9 cellular contexts compared by ENCODE assay signal in genomic region chr12:51262758-51263177, GRCh38. TPM values are rescaled to one million over a fixed set of nuclear protein-coding genes. Genes with fewer than 3 reads are reported as not detected.
DNase-seq lines count a peak whose midpoint lies in the region; ATAC-seq and TF ChIP-seq lines count a peak whose summit lies in the region.
"Had no signal": no experiment of that assay in that cellular context is flagged by ENCODE, and none has a peak within 500 bp of the region (broad histone marks: within the 10 kb centered on the region; RNA-seq: fewer than 3 reads in every experiment).

No MANE protein-coding gene starts in this region.

- no peaks in the 10 kb centered on the region for H3K36me3 ChIP-seq in HEK293 (ENCODE audit: control insufficient read depth in 2 of 2, insufficient read depth in 1 of 2, low read length in 2 of 2)
- H3K36me3 ChIP-seq: heart left ventricle had no signal

- no peak overlapping the region for H3K4me3 ChIP-seq in HEK293 (ENCODE audit: low read depth, low read length)
- H3K4me3 ChIP-seq: heart left ventricle had no signal

- H3K4me1 Mint-ChIP-seq in Calu3 (ENCODE audit: low read depth, unreplicated experiment) (peaks cover 14% of the 10 kb centered on the region), T-cell (peaks cover 16 to 24% (median 22%) of the 10 kb centered on the region in 3 donors)

- H3K27ac Mint-ChIP-seq in Calu3 (ENCODE audit: unreplicated experiment) (no peak overlapping the region), T-cell (no peak overlapping the region)

- H3K4me3 Mint-ChIP-seq in Calu3 (ENCODE audit: low read depth, unreplicated experiment) (no peak overlapping the region), T-cell (no peak overlapping the region)

- CTCF ChIA-PET in Calu3 (lab: Charles Lee), result interaction anchor here (0.6 to 2.1 kb wide), 3 partner anchors 24 to 476 kb away, joined by 3 to 22 read pairs (median 4); partner anchors contain the start of gene DAZAP2
- CTCF ChIA-PET in HEK293 (lab: Yijun Ruan, JAX), result interaction anchor here (0.6 to 2.0 kb wide), 10 partner anchors 10 to 369 kb away, joined by 3 to 10 read pairs (median 4); no protein-coding TSS in a partner anchor
- CTCF ChIA-PET in T-cell (lab: Charles Lee), result interaction anchor here (0.6 to 1.4 kb wide), 6 partner anchors 11 to 78 kb away, joined by 3 to 10 read pairs (median 3); no protein-coding TSS in a partner anchor

- POLR2A ChIA-PET in HEK293 (lab: Yijun Ruan, JAX) (no interaction called here), T-cell (lab: Charles Lee) (interaction anchor here in 1 of 2 donors (0.6 kb wide), 1 partner anchor 18 kb away, joined by 3 read pairs; no protein-coding TSS in a partner anchor)

- H3K27me3 Mint-ChIP-seq in Calu3 (ENCODE audit: unreplicated experiment) (no peaks in the 10 kb centered on the region), T-cell (no peaks in the 10 kb centered on the region)

- ATAC-seq in T-cell (replicated peaks in 1 of 4) (peak in 3 of 4 experiments; percentile 38 to 55 (median 53)), HG02610 (IDR thresholded peaks at IDR 0.05; ENCODE audit: unreplicated experiment) (no peak)

- BruUV-seq in Calu3 (replicated peaks; lab: Mats Ljungman, UMichigan), result no TSS peak

- no peaks in the 10 kb centered on the region for H3K4me1 ChIP-seq in HEK293 (ENCODE audit: control insufficient read depth, insufficient read depth, low read length)
- H3K4me1 ChIP-seq: heart left ventricle had no signal

- DNase-seq in Calu3 (peak; percentile 63), T-cell (peak in 9 of 34 experiments; percentile 12 to 38 (median 26)), iPS-NIHi11 (ENCODE audit: low spot score) (peak; percentile 49), UCSD-AML1 (lab: John Stamatoyannopoulos, UW; ENCODE audit: unreplicated experiment) (no peak), DMS153 (lab: John Stamatoyannopoulos, UW) (no peak), AG20443 (ENCODE audit: low spot score) (no peak)
- DNase-seq: heart left ventricle had no signal

- H3K9me3 Mint-ChIP-seq in Calu3 (ENCODE audit: low read depth, unreplicated experiment) (no peaks in the 10 kb centered on the region), T-cell (no peaks in the 10 kb centered on the region)

- no peaks in the 10 kb centered on the region for H3K9me3 ChIP-seq in HEK293 (ENCODE audit: control insufficient read depth, insufficient read depth, low read depth, low read length)
- H3K9me3 ChIP-seq: heart left ventricle had no signal

- intact Hi-C loops in Calu3 (cut with micrococcal nuclease; ENCODE audit: unreplicated experiment), result loop anchor here (1.0 kb wide), 1 partner anchor 79 kb away; no protein-coding TSS in a partner anchor

- H3K36me3 Mint-ChIP-seq in Calu3 (ENCODE audit: insufficient read depth, unreplicated experiment), result peaks cover 35% of the 10 kb centered on the region
- peaks cover 3% of the 10 kb centered on the region for H3K36me3 Mint-ChIP-seq in T-cell

- H3K27ac ChIP-seq in HEK293 (ENCODE audit: extremely low read depth, low read depth, low read length), result no peak overlapping the region
- H3K27ac ChIP-seq: heart left ventricle had no signal

- TF ChIP-seq CTCF in Calu3 (IDR thresholded peaks at IDR 0.05; ENCODE audit: unreplicated experiment) (no peak), HEK293 (tag by site-specific recombination; IDR thresholded peaks at IDR 0.05) (peak; percentile 29; the same call in 1 of the 2 replicates)

TF ChIP-seq in HEK293, 187 proteins besides CTCF, POLR2A, EP300 and RAD21:
- 0 out of 2 replicates have a peak, but pooled peaks have one; percentile 24 for TF ChIP-seq HIC1 (tag by site-specific recombination; IDR thresholded peaks at IDR 0.05)
- TF ChIP-seq ZNF561 (tag by site-specific recombination; IDR thresholded peaks at IDR 0.05; ENCODE audit: borderline replicate concordance), result 0 out of 2 replicates have a peak, but pooled peaks have one; percentile 58
- TF ChIP-seq MYNN (tag by site-specific recombination; IDR thresholded peaks at IDR 0.05; ENCODE audit: borderline replicate concordance), result no peak
- no peak for TF ChIP-seq TCF7L2 (IDR thresholded peaks at IDR 0.05; ENCODE audit: borderline replicate concordance, low read depth, low read length)
- no peak for TF ChIP-seq ZNF280D (tag by site-specific recombination; IDR thresholded peaks at IDR 0.05)
- peak; percentile 21; the same call in 1 of the 2 replicates for TF ChIP-seq GLIS1 (tag by site-specific recombination; IDR thresholded peaks at IDR 0.05)
- 0 out of 2 replicates have a peak, but pooled peaks have one; percentile 14 for TF ChIP-seq GLIS2 (tag by site-specific recombination; IDR thresholded peaks at IDR 0.05)
- TF ChIP-seq IKZF3 (tag by site-specific recombination; IDR thresholded peaks at IDR 0.05), result 0 out of 2 replicates have a peak, but pooled peaks have one; percentile 16
- TF ChIP-seq PBX3 (CRISPR knock-in tag; IDR thresholded peaks at IDR 0.05), result no peak
- 0 out of 2 replicates have a peak, but pooled peaks have one; percentile 31 for TF ChIP-seq ZBTB8A (tag by site-specific recombination; IDR thresholded peaks at IDR 0.05)

RNA-seq across cellular contexts. Expression of gene SMAGP, which starts 7.4 kb away (rescaled TPM):
- 60.9 and 64.1 TPM in 2 replicates for total RNA-seq in Calu3 (2022)
- total RNA-seq in T-cell, result 1 to 10 TPM; 3.2 to 5.3 (median 3.6) TPM

RNA-seq across cellular contexts. Expression of gene DAZAP2, which starts 24.1 kb away (rescaled TPM):
- total RNA-seq in Calu3 (2022) (96.3 and 103 TPM in 2 replicates), T-cell (100 to 1,000 TPM; 275 to 308 (median 282) TPM)

RNA-seq across cellular contexts. Expression of gene POU6F1, which starts 44.9 kb away (rescaled TPM):
- total RNA-seq in Calu3 (2022) (2.5 and 4.2 TPM in 2 replicates), T-cell (10 to 100 TPM; 29.4 to 61.9 (median 45.4) TPM)

Comparison
In these comparisons a context has a peak if more than half of its experiments do, and no peak if none do; other contexts are left out.
1. DNase-seq: peak in Calu3 (single experiment) and iPS-NIHi11 (single experiment); none in UCSD-AML1 (single experiment), DMS153 (single experiment) and AG20443 (single experiment).